In the genomic region with DNA sequence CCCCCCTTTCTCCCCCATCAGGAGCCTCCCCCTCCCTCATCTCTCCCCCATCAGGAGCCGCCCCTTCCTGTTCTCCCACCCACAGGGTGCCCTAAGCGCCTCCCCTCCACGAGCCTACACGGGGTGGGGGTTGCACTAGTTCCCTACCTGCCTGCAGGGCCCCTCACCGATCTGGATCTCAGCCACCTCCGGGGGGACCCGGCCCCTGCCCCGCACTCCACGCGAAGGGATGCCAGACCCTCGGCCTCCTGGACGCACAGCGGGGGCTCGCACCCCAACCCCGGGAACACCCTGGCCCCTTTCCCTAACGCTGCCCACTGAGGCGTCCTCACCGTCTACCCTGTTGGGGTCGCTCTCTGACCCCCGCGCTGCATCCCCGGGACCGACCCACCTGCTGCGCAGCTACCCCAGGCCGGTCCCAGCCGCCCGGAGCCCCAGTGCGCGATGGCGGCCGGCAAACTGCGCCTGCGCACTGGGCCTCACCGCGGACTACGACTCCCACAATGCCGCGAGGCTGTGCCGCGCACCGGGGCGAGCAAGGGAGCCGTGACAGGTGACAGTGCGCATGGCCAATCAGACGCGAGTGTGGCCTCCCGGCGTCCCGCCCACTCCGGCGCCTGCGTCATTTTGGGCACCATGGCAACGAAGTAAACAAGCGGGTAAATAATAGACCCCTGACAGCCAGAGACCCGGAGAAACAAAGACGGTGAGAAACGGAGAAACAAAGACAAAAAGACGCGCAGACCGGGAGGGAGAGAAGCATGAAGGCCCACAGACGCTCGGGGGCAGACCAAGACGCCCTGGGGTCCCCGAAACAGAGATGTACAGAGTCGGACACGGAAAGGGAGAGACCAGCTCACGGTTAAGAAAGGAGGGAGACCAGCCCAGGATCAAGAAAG, we compare ENCODE assay signal across 8 cellular contexts. TPM values are rescaled to one million over a fixed set of nuclear protein-coding genes. Genes with fewer than 3 reads are reported as not detected.
DNase-seq lines count a peak whose midpoint lies in the region; ATAC-seq and TF ChIP-seq lines count a peak whose summit lies in the region.

A gene with protein sequence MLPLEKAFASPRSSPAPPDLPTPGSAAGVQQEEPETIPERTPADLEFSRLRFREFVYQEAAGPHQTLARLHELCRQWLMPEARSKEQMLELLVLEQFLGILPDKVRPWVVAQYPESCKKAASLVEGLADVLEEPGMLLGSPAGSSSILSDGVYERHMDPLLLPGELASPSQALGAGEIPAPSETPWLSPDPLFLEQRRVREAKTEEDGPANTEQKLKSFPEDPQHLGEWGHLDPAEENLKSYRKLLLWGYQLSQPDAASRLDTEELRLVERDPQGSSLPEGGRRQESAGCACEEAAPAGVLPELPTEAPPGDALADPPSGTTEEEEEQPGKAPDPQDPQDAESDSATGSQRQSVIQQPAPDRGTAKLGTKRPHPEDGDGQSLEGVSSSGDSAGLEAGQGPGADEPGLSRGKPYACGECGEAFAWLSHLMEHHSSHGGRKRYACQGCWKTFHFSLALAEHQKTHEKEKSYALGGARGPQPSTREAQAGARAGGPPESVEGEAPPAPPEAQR (minus strand): TSS at position 449 of the 899 bp plus-strand sequence. CDS start 7,964 bp downstream, outside the sequence.

- peak; percentile 23 to 49 for TF ChIP-seq POLR2A in Peyer's patch (IDR thresholded peaks at IDR 0.05)

- peak within 1 kb of the TSS; percentile 96 for H3K9ac ChIP-seq in neural cell (ENCODE audit: low read length)

- H3K9me3 ChIP-seq in Peyer's patch (peaks cover 0 to 41% (median 2%) of the 10 kb centered on the region in 4 donors), neural cell (ENCODE audit: low read length) (peaks cover 39% of the 10 kb centered on the region)

- ATAC-seq in GM18498 (IDR thresholded peaks at IDR 0.05; ENCODE audit: unreplicated experiment) (peak; percentile 95), HG02885 (IDR thresholded peaks at IDR 0.05; ENCODE audit: poor library complexity, unreplicated experiment) (no peak)
- ATAC-seq in stimulated activated naive CD8-positive, alpha-beta T cell treated with anti-CD3 and anti-CD28 coated beads, Interleukin-15, Interleukin-2, amounts not matched to agents 100 U/mL and 50 U/mL, for 24 hours: peak; percentile 98

- peaks cover 28% of the 10 kb centered on the region for H3K79me2 ChIP-seq in neural cell (replicated peaks; ENCODE audit: insufficient read depth, low read length)

- H3F3A ChIP-seq in neural cell (ENCODE audit: insufficient read depth, low read length, poor library complexity, severe bottlenecking): peaks cover 2% of the 10 kb centered on the region

- H3K27ac ChIP-seq in HL-60 (replicated peaks) (peak within 1 kb of the TSS; percentile 92), Peyer's patch (peak within 1 kb of the TSS; percentile 85 to 95 (median 88)), neural cell (ENCODE audit: low read length) (peak within 1 kb of the TSS; percentile 99)

- H2AFZ ChIP-seq in neural cell (ENCODE audit: low read depth, low read length): peak within 1 kb of the TSS; percentile 74

- H3K36me3 ChIP-seq in Peyer's patch: no peaks in the 10 kb centered on the region
- H3K36me3 ChIP-seq in neural cell (ENCODE audit: insufficient read depth, low read length): peaks cover 27% of the 10 kb centered on the region

- no peaks in the 10 kb centered on the region for H3K27me3 ChIP-seq in HL-60 (ENCODE audit: insufficient read depth, poor library complexity, severe bottlenecking)
- H3K27me3 ChIP-seq in Peyer's patch: no peaks in the 10 kb centered on the region
- no peaks in the 10 kb centered on the region for H3K27me3 ChIP-seq in neural cell (ENCODE audit: insufficient read depth, low read depth, low read length)

- H3K9me2 ChIP-seq in neural cell (ENCODE audit: insufficient read depth, low read length): no peaks in the 10 kb centered on the region

- peaks cover 0 to 3% (median 0%) of the 10 kb centered on the region in 4 donors for H3K4me1 ChIP-seq in Peyer's patch

- no peaks in the 10 kb centered on the region for H4K20me1 ChIP-seq in neural cell (ENCODE audit: insufficient read depth)

- no peak for TF ChIP-seq CTCF in HL-60 (IDR thresholded peaks at IDR 0.05; ENCODE audit: insufficient read depth, low read length)
- TF ChIP-seq CTCF in Peyer's patch (IDR thresholded peaks at IDR 0.05): no peak
- no peak for TF ChIP-seq CTCF in foreskin fibroblast (IDR thresholded peaks at IDR 0.05; ENCODE audit: low read depth, low read length)
- peak; percentile 16 for TF ChIP-seq CTCF in neural cell (IDR thresholded peaks at IDR 0.05; ENCODE audit: poor library complexity, severe bottlenecking)

- TF ChIP-seq EP300 in neural cell (conservative IDR thresholded peaks at IDR 0.05; ENCODE audit: poor library complexity, severe bottlenecking): peak; percentile 93

- H3K4me2 ChIP-seq in neural cell (ENCODE audit: low read length): peak within 1 kb of the TSS; percentile 88

- DNase-seq in HL-60 (ENCODE audit: low read depth in 1 of 2, low spot score in 1 of 2) (peak; percentile 79 to 96), Peyer's patch (peak; percentile 93 to 98 (median 95)), activated gamma-delta T cell treated with Interleukin-2 at 50 U/mL for 16 hours (peak; percentile 93), foreskin fibroblast (peak; percentile 92 to 99)
- DNase-seq in stimulated activated naive CD8-positive, alpha-beta T cell treated with anti-CD3 and anti-CD28 coated beads, Interleukin-15, Interleukin-2, amounts not matched to agents 100 U/mL and 50 U/mL, for 24 hours: peak; percentile 97

- peak within 1 kb of the TSS; percentile 63 for H3K4me3 ChIP-seq in HL-60 (replicated peaks; ENCODE audit: insufficient read depth, low read length)
- H3K4me3 ChIP-seq in Peyer's patch: peak within 1 kb of the TSS; percentile 82 to 99 (median 91)
- peak within 1 kb of the TSS; percentile 87 to 91 for H3K4me3 ChIP-seq in foreskin fibroblast (ENCODE audit: low read depth in 1 of 2, low read length in 2 of 2)
- H3K4me3 ChIP-seq in neural cell (ENCODE audit: low read length): peak within 1 kb of the TSS; percentile 98

- no peak for TF ChIP-seq RAD21 in neural cell (conservative IDR thresholded peaks at IDR 0.05)

TF ChIP-seq in neural cell, 6 proteins besides CTCF, POLR2A, EP300 and RAD21:
- TF ChIP-seq TAF1 (IDR thresholded peaks at IDR 0.05; ENCODE audit: low read depth) (peak; percentile 85), REST (IDR thresholded peaks at IDR 0.05; ENCODE audit: borderline replicate concordance) (peak; percentile 83), POLR2AphosphoS5 (IDR thresholded peaks at IDR 0.05) (peak; percentile 95), EZH2 (IDR thresholded peaks at IDR 0.05; ENCODE audit: borderline replicate concordance, insufficient read depth, low read length, poor library complexity, severe bottlenecking) (no peak), MXI1 (conservative IDR thresholded peaks at IDR 0.05; ENCODE audit: poor library complexity, severe bottlenecking) (peak; percentile 55), SMC3 (conservative IDR thresholded peaks at IDR 0.05; ENCODE audit: poor library complexity) (peak; percentile 49)

RNA-seq across cellular contexts. Expression of the gene that starts here (rescaled TPM):
- 10 to 100 TPM; 20.8 to 75.1 (median 47.7) TPM for total RNA-seq in Peyer's patch
- 399 and 400 TPM in 2 replicates for polyA plus RNA-seq in neural cell
- 274 and 303 TPM in 2 replicates for polyA minus RNA-seq in neural cell
